In genomic region chr10:30774281-30774680, GRCh38 we compare ENCODE assay signal across 15 cellular contexts.
DNase-seq lines count a peak whose midpoint lies in the region; ATAC-seq and TF ChIP-seq lines count a peak whose summit lies in the region.
"Had no signal": no experiment of that assay in that cellular context is flagged by ENCODE, and none has a peak within 500 bp of the region (broad histone marks: within the 10 kb centered on the region; RNA-seq: fewer than 3 reads in every experiment).

No MANE protein-coding gene starts in this region.

- POLR2A ChIA-PET in IMR-90 (lab: Charles Lee; ENCODE audit: unreplicated experiment) (no interaction called here), GM10248 (lab: Yijun Ruan, JAX) (no interaction called here)

- intact Hi-C loops in IMR-90 (cut with micrococcal nuclease), result no loop called here

- H2BK120ac ChIP-seq in IMR-90 (ENCODE audit: low read depth, low read length), result peak overlapping the region; percentile 87
- H2BK120ac ChIP-seq in neuronal stem cell (ENCODE audit: low read depth, low read length), result no peak overlapping the region

- H3K36me3 ChIP-seq in IMR-90 (ENCODE audit: control insufficient read depth, insufficient read depth, low read length) (no peaks in the 10 kb centered on the region), neuronal stem cell (replicated peaks in 1 of 2; ENCODE audit: control insufficient read depth in 2 of 2, insufficient read depth in 2 of 2, low read length in 2 of 2) (peaks cover 0 to 4% of the 10 kb centered on the region in 2 donors)

- no peak for TF ChIP-seq POLR2A in IMR-90 (IDR thresholded peaks at IDR 0.05; ENCODE audit: low read depth, low read length)

- H3K27me3 ChIP-seq in IMR-90 (ENCODE audit: control insufficient read depth, insufficient read depth, low read length) (no peaks in the 10 kb centered on the region), neuronal stem cell (ENCODE audit: control insufficient read depth in 3 of 3, insufficient read depth in 3 of 3, low read depth in 1 of 3, low read length in 3 of 3) (peaks cover 0 to 5% (median 0%) of the 10 kb centered on the region in 3 experiments)

- H2BK5ac ChIP-seq in IMR-90 (ENCODE audit: low read depth, low read length, poor library complexity, severe bottlenecking) (peak overlapping the region; percentile 24), neuronal stem cell (ENCODE audit: low read length) (no peak overlapping the region)

- H4K91ac ChIP-seq in IMR-90 (ENCODE audit: insufficient read depth, low read depth, low read length) (peak overlapping the region; percentile 42), neuronal stem cell (ENCODE audit: low read depth, low read length, poor library complexity) (no peak overlapping the region)

- CTCF ChIA-PET in IMR-90 (lab: Yijun Ruan, JAX) (interaction anchor here (0.6 kb wide), 1 partner anchor 1875 kb away, joined by 3 read pairs; no protein-coding TSS in a partner anchor), GM10248 (lab: Yijun Ruan, JAX) (interaction anchor here (1.5 to 1.7 kb wide), 2 partner anchors 9 kb away, joined by 4 to 8 read pairs; no protein-coding TSS in a partner anchor)

- H3K18ac ChIP-seq in IMR-90 (ENCODE audit: low read depth, low read length), result peak overlapping the region; percentile 14; the same call in 1 of the 2 replicates
- peak overlapping the region; percentile 60 for H3K18ac ChIP-seq in neuronal stem cell (ENCODE audit: low read length)

- H4K20me1 ChIP-seq in IMR-90 (ENCODE audit: insufficient read depth, low read length), result no peaks in the 10 kb centered on the region

- TF ChIP-seq CTCF in IMR-90 (conservative IDR thresholded peaks at IDR 0.05; ENCODE audit: low read depth, low read length), result no peak
- TF ChIP-seq CTCF in GM10248 (IDR thresholded peaks at IDR 0.05; ENCODE audit: control extremely low read depth, extremely low read depth, low read depth, missing control alignments), result no peak

- no peak overlapping the region for H2AK9ac ChIP-seq in IMR-90 (replicated peaks; ENCODE audit: low read depth, low read length, poor library complexity)

- H3K9me3 ChIP-seq in IMR-90 (ENCODE audit: control insufficient read depth, insufficient read depth, low read length) (peaks cover 24% of the 10 kb centered on the region), neuronal stem cell (replicated peaks in 1 of 2; ENCODE audit: control insufficient read depth in 2 of 2, insufficient read depth in 1 of 2, low read depth in 1 of 2, low read length in 2 of 2) (peaks cover 13 to 23% of the 10 kb centered on the region in 2 donors)

- H3K9me1 ChIP-seq in IMR-90 (ENCODE audit: insufficient read depth, low read length), result peaks cover 9% of the 10 kb centered on the region

- H2BK15ac ChIP-seq in IMR-90 (ENCODE audit: low read depth, low read length), result peak overlapping the region; percentile 65; the same call in 1 of the 3 replicates
- peak overlapping the region; percentile 19 for H2BK15ac ChIP-seq in neuronal stem cell (ENCODE audit: low read length)

- no peak overlapping the region for H2BK12ac ChIP-seq in neuronal stem cell (ENCODE audit: low read length)

- peak overlapping the region; percentile 75; the same call in 1 of the 2 replicates for H3K4ac ChIP-seq in IMR-90 (ENCODE audit: low read depth, low read length)
- H3K4ac ChIP-seq in neuronal stem cell (ENCODE audit: low read length), result no peak overlapping the region

- H3K23ac ChIP-seq in IMR-90 (ENCODE audit: low read depth, low read length), result no peak overlapping the region
- no peak overlapping the region for H3K23ac ChIP-seq in neuronal stem cell (ENCODE audit: low read depth, low read length, poor library complexity)

- DNase-seq in IMR-90 (no peak), medulla oblongata (ENCODE audit: extremely low spot score) (peak; percentile 17), neuronal stem cell (ENCODE audit: low spot score) (no peak), HCEC 1CT (no peak), GM10248 (ENCODE audit: extremely low spot score) (no peak), NCI-H524 treated with DMSO at 0.1 percent for 48 hours (lab: John Stamatoyannopoulos, UW) (no peak)
- DNase-seq in stimulated activated CD4-positive, alpha-beta T cell treated with anti-CD3 and anti-CD28 coated beads, Interleukin-4, amount 100 ng/mL, for 1 hour, result no peak
- DNase-seq: ACHN; AML-193; Caco-2; CD4-positive, alpha-beta T cell; H9; KBM-7 had no signal

- H3K9ac ChIP-seq in IMR-90 (ENCODE audit: low read depth, low read length) (no peak overlapping the region), neuronal stem cell (ENCODE audit: low read depth, low read length, poor library complexity) (no peak overlapping the region)

- 100% methylated on average over 1 of the region's 10 CpGs; no CpG with 5 or more reads in 1 of the 2 experiments for WGBS in IMR-90 (ENCODE audit: extremely low coverage in 2 of 2, insufficient read length in 1 of 2), 2 experiments
- WGBS in neuronal stem cell (ENCODE audit: extremely low coverage in 2 of 2, insufficient read length in 2 of 2, insufficient replicate concordance in 1 of 2), 2 donors, result no CpG with 5 or more reads among the region's 10 CpGs

- TF ChIP-seq RAD21 in IMR-90 (IDR thresholded peaks at IDR 0.05; ENCODE audit: low read length), result no peak

- H2AK5ac ChIP-seq in IMR-90 (ENCODE audit: low read depth, low read length), result peak overlapping the region; percentile 27
- H2AK5ac ChIP-seq in neuronal stem cell (ENCODE audit: low read depth, low read length), result no peak overlapping the region

- H3K4me3 ChIP-seq in IMR-90 (ENCODE audit: insufficient read depth, low read depth, low read length), result no peak overlapping the region
- H3K4me3 ChIP-seq in neuronal stem cell (ENCODE audit: low read length in 2 of 2), result no peak overlapping the region
- no peak overlapping the region for H3K4me3 ChIP-seq in skin epidermis

- BruUV-seq in IMR-90 (replicated peaks; lab: Mats Ljungman, UMichigan), result no TSS peak

- H4K5ac ChIP-seq in IMR-90 (ENCODE audit: low read depth, low read length), result 0 out of 2 replicates have a peak overlapping the region, but pooled peaks have one; percentile 39

- H3K79me1 ChIP-seq in IMR-90 (ENCODE audit: low read depth in 1 of 2, low read length in 2 of 2) (no peaks in the 10 kb centered on the region), neuronal stem cell (ENCODE audit: low read depth, low read length) (no peaks in the 10 kb centered on the region)

- H2AFZ ChIP-seq in IMR-90 (replicated peaks; ENCODE audit: low read length, poor library complexity), result peak overlapping the region; percentile 60
- H2AFZ ChIP-seq in neuronal stem cell (ENCODE audit: low read length), result no peak overlapping the region

- ATAC-seq in IMR-90 (ENCODE audit: low read depth), result no peak

- in situ Hi-C loops in IMR-90 (cut with MboI; ENCODE audit: low sequenced_read_pairs), result loop anchor here (10.0 kb wide), 1 partner anchor 541 kb away; the partner anchor contains the start of gene ZEB1

- H3K14ac ChIP-seq in IMR-90 (replicated peaks; ENCODE audit: low read depth, low read length) (0 out of 2 replicates have a peak overlapping the region, but pooled peaks have one; percentile 32), neuronal stem cell (ENCODE audit: low read length) (no peak overlapping the region)

- no peak overlapping the region for H3K4me2 ChIP-seq in IMR-90 (ENCODE audit: low read depth, low read length)
- no peak overlapping the region for H3K4me2 ChIP-seq in neuronal stem cell (ENCODE audit: insufficient read depth, low read length, poor library complexity, severe bottlenecking)

- dilution Hi-C loops in IMR-90 (cut with HindIII; ENCODE audit: low sequenced_read_pairs, unreplicated experiment), result no loop called here

- peak overlapping the region in 1 of 2 experiments; percentile 24; a peak in 1 of 4 replicates for H4K8ac ChIP-seq in IMR-90 (ENCODE audit: low read depth in 2 of 2, low read length in 2 of 2)
- no peak overlapping the region for H4K8ac ChIP-seq in neuronal stem cell (ENCODE audit: low read depth, low read length)

- H3K56ac ChIP-seq in IMR-90 (ENCODE audit: extremely low read depth, insufficient read depth, low read length), result no peak overlapping the region

- H3K4me1 ChIP-seq in IMR-90 (ENCODE audit: control insufficient read depth, insufficient read depth, low read length) (peaks cover 11% of the 10 kb centered on the region), neuronal stem cell (ENCODE audit: control insufficient read depth in 2 of 2, insufficient read depth in 1 of 2, low read depth in 1 of 2, low read length in 2 of 2) (no peaks in the 10 kb centered on the region)
- H3K4me1 ChIP-seq: Caco-2 had no signal

- H3K27ac ChIP-seq in IMR-90 (ENCODE audit: insufficient read depth, low read length) (no peak overlapping the region), neuronal stem cell (replicated peaks; ENCODE audit: low read length) (no peak overlapping the region), skin epidermis (peak overlapping the region in 11 of 21 experiments; percentile 7 to 84 (median 28))
- H3K27ac ChIP-seq: C4-2B had no signal

- peak overlapping the region; percentile 92; the same call in 1 of the 2 replicates for H2BK20ac ChIP-seq in IMR-90 (ENCODE audit: low read depth, low read length)

TF ChIP-seq in IMR-90, 13 proteins besides CTCF, POLR2A, EP300 and RAD21:
- no peak for TF ChIP-seq CHD1 (IDR thresholded peaks at IDR 0.05; ENCODE audit: low read depth, low read length)
- TF ChIP-seq CEBPB (IDR thresholded peaks at IDR 0.05; ENCODE audit: low read depth, low read length), result no peak
- TF ChIP-seq MXI1 (IDR thresholded peaks at IDR 0.05; ENCODE audit: borderline replicate concordance, low read depth, low read length), result no peak
- TF ChIP-seq RFX5 (IDR thresholded peaks at IDR 0.05; ENCODE audit: low read depth, low read length), result no peak
- TF ChIP-seq RCOR1 (IDR thresholded peaks at IDR 0.05; ENCODE audit: insufficient replicate concordance, low read length), result no peak
- TF ChIP-seq FOS (IDR thresholded peaks at IDR 0.05; ENCODE audit: low read depth, low read length), result no peak
TF ChIP-seq in IMR-90: peak in this region for 0.

Comparison
In these comparisons a context has a peak if more than half of its experiments do, and no peak if none do; other contexts are left out.
1. H3K27ac ChIP-seq: peak in skin epidermis (11 of 21); none in IMR-90 (single experiment) and neuronal stem cell (single experiment).